In the genomic region with DNA sequence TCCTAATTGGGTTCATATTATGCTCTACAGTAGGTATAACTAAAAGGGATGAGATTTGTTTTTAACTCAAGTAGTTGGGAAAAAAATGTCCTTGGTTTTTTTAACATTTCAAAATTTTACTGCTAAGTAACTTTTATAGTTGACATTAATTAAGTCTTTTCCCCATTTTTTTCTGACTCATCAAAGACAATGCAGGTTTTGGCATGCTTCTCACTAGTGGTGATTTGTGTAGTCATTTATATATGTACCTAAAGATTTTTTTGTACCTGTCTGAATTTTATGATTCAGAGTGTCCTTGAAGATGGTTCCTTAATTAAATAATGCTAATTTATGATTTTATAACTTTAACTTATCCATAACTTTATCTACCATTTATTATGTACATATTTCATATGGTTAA, we compare ENCODE assay signal across 22 cellular contexts.
"Had no signal": no experiment of that assay in that cellular context is flagged by ENCODE, and none has a peak within 500 bp of the region (broad histone marks: within the 10 kb centered on the region; RNA-seq: fewer than 3 reads in every experiment).

No MANE protein-coding gene starts in this region.

- H3K27ac ChIP-seq: SJSA1, SK-N-MC had no signal

- H3K9me3 ChIP-seq: MG63, SJSA1 had no signal

- H3K4me3 ChIP-seq: MG63, SJSA1, SK-N-MC had no signal

- DNase-seq: KBM-7, MG63, NCI-H1092, NCI-H1105 treated with DMSO at 0.1 percent for 48 hours, NCI-H1417 treated with DMSO at 0.1 percent for 48 hours, NCI-H146, NCI-H1694 treated with DMSO at 0.1 percent for 48 hours, NCI-H1930, NCI-H2081, NCI-H2107, NCI-H2171, NCI-H226, NCI-H446, NCI-H510A, NCI-H524 treated with DMSO at 0.1 percent for 48 hours, NCI-H69, NCI-H774, Right ventricle myocardium superior, SIG-M5, SW 1271 had no signal

- H3K4me1 ChIP-seq: SJSA1 had no signal

- H3K36me3 ChIP-seq: MG63, SJSA1 had no signal

- H3K27me3 ChIP-seq: MG63, SJSA1 had no signal
